ENCODE assay signal across 9 cellular contexts in genomic region chr7:155457544-155458316, GRCh38. TPM values are rescaled to one million over a fixed set of nuclear protein-coding genes. Genes with fewer than 3 reads are reported as not detected.
DNase-seq lines count a peak whose midpoint lies in the region; ATAC-seq and TF ChIP-seq lines count a peak whose summit lies in the region.
"Had no signal": no experiment of that assay in that cellular context is flagged by ENCODE, and none has a peak within 500 bp of the region (broad histone marks: within the 10 kb centered on the region; RNA-seq: fewer than 3 reads in every experiment).

Gene EN2 (plus strand): TSS chr7:155458129. CDS start chr7:155458378, 249 bp downstream.

- H3K9me3 Mint-ChIP-seq in WTC11, result no peaks in the 10 kb centered on the region

- H3K4me3 ChIP-seq in skeletal muscle tissue (ENCODE audit: low read length in 3 of 3), result peak within 1 kb of the TSS; percentile 70 to 78 (median 76)

- no peak within 1 kb of the TSS for H3K27ac ChIP-seq in skeletal muscle tissue (ENCODE audit: low read depth, low read length)
- H3K27ac ChIP-seq: 22Rv1 had no signal

- peaks cover 29% of the 10 kb centered on the region for H3K4me1 Mint-ChIP-seq in WTC11

- intact Hi-C loops in left ventricle myocardium superior (cut with micrococcal nuclease), result no loop called here

- H3K27ac Mint-ChIP-seq in WTC11, result no peak within 1 kb of the TSS

- no peaks in the 10 kb centered on the region for H3K36me3 Mint-ChIP-seq in WTC11

- no peak for TF ChIP-seq CTCF in WTC11 (IDR thresholded peaks at IDR 0.05)

- no peaks in the 10 kb centered on the region for H3K36me3 ChIP-seq in skeletal muscle tissue (ENCODE audit: control insufficient read depth in 3 of 3, insufficient read depth in 3 of 3, low read length in 3 of 3)

- H3K27me3 ChIP-seq in skeletal muscle tissue (ENCODE audit: control insufficient read depth in 3 of 3, insufficient read depth in 3 of 3, low read length in 3 of 3), result peaks cover 84 to 93% (median 93%) of the 10 kb centered on the region in 3 donors

- H3K9me3 ChIP-seq in skeletal muscle tissue (ENCODE audit: control insufficient read depth in 3 of 3, low read length in 3 of 3), result no peaks in the 10 kb centered on the region

- H3K4me1 ChIP-seq in skeletal muscle tissue (ENCODE audit: control insufficient read depth in 3 of 3, insufficient read depth in 3 of 3, low read length in 3 of 3), result peaks cover 24 to 45% (median 30%) of the 10 kb centered on the region in 3 donors

- CTCF ChIA-PET in WTC11 (lab: Charles Lee), result no interaction called here

- peak; percentile 1; the same call in 1 of the 2 replicates for ATAC-seq in WTC11
- no peak for ATAC-seq in left ventricle myocardium superior
- ATAC-seq in GM18907 (IDR thresholded peaks at IDR 0.05; ENCODE audit: unreplicated experiment), result no peak

- peaks cover 96% of the 10 kb centered on the region for H3K27me3 Mint-ChIP-seq in WTC11 (ENCODE audit: low read depth)

- H3K9ac ChIP-seq in skeletal muscle tissue (ENCODE audit: low read depth in 1 of 3, low read length in 3 of 3), result peak within 1 kb of the TSS in 2 of 3 donors; percentile 59 to 74

- DNase-seq in DMS 273 (lab: John Stamatoyannopoulos, UW; ENCODE audit: unreplicated experiment), result peak; percentile 70
- DNase-seq in DMS 273 treated with DMSO at 0.1 percent for 48 hours (lab: John Stamatoyannopoulos, UW), result no peak
- DNase-seq in WTC11 (ENCODE audit: low spot score), result no peak
- DNase-seq in left ventricle myocardium superior, result peak; percentile 45
- DNase-seq in activated gamma-delta T cell (lab: John Stamatoyannopoulos, UW), result no peak
- no peak for DNase-seq in GOT3 (lab: John Stamatoyannopoulos, UW)

- peak within 1 kb of the TSS; percentile 56 for H3K4me3 Mint-ChIP-seq in WTC11

- POLR2A ChIA-PET in WTC11 (lab: Charles Lee), result no interaction called here

TF ChIP-seq in WTC11, 78 proteins besides CTCF, POLR2A, EP300 and RAD21:
- no peak for TF ChIP-seq FOXK1 (CRISPR knock-in tag; IDR thresholded peaks at IDR 0.05)
- TF ChIP-seq, protein P1, sequence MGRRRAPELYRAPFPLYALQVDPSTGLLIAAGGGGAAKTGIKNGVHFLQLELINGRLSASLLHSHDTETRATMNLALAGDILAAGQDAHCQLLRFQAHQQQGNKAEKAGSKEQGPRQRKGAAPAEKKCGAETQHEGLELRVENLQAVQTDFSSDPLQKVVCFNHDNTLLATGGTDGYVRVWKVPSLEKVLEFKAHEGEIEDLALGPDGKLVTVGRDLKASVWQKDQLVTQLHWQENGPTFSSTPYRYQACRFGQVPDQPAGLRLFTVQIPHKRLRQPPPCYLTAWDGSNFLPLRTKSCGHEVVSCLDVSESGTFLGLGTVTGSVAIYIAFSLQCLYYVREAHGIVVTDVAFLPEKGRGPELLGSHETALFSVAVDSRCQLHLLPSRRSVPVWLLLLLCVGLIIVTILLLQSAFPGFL (CRISPR knock-in tag; IDR thresholded peaks at IDR 0.05; ENCODE audit: borderline replicate concordance), result no peak
- TF ChIP-seq MXD4 (CRISPR knock-in tag; IDR thresholded peaks at IDR 0.05; ENCODE audit: borderline replicate concordance), result no peak
- no peak for TF ChIP-seq NFATC4 (CRISPR knock-in tag; IDR thresholded peaks at IDR 0.05)
- TF ChIP-seq, protein P2, sequence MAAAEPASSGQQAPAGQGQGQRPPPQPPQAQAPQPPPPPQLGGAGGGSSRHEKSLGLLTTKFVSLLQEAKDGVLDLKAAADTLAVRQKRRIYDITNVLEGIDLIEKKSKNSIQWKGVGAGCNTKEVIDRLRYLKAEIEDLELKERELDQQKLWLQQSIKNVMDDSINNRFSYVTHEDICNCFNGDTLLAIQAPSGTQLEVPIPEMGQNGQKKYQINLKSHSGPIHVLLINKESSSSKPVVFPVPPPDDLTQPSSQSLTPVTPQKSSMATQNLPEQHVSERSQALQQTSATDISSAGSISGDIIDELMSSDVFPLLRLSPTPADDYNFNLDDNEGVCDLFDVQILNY (CRISPR knock-in tag; IDR thresholded peaks at IDR 0.05), result no peak
- TF ChIP-seq SOX15 (CRISPR knock-in tag; IDR thresholded peaks at IDR 0.05), result no peak
- no peak for TF ChIP-seq JAZF1 (CRISPR knock-in tag; IDR thresholded peaks at IDR 0.05)
- TF ChIP-seq RELA (CRISPR knock-in tag; IDR thresholded peaks at IDR 0.05; ENCODE audit: borderline replicate concordance), result no peak
- no peak for TF ChIP-seq AR (CRISPR knock-in tag; IDR thresholded peaks at IDR 0.05)
- TF ChIP-seq CREM (CRISPR knock-in tag; IDR thresholded peaks at IDR 0.05), result no peak
- no peak for TF ChIP-seq PRRX2 (CRISPR knock-in tag; IDR thresholded peaks at IDR 0.05)
- no peak for TF ChIP-seq ZNF263 (CRISPR knock-in tag; IDR thresholded peaks at IDR 0.05; ENCODE audit: low read depth)
- TF ChIP-seq ZNF416 (CRISPR knock-in tag; IDR thresholded peaks at IDR 0.05), result no peak

RNA-seq across cellular contexts. Expression of gene EN2, which starts in this region (rescaled TPM):
- total RNA-seq in WTC11 (2021) (not detected in 3 replicates), left ventricle myocardium superior (not detected), skeletal muscle tissue (under 0.01 TPM)

Comparison
In these comparisons a context has a peak if more than half of its experiments do, and no peak if none do; other contexts are left out.
1. Peak in ATAC-seq in WTC11; RNA of the gene not detected or under 1 TPM.
2. Peak in DNase-seq in left ventricle myocardium superior; RNA of the gene not detected or under 1 TPM.